ENCODE assay signal across 1 cellular context in the genomic region with DNA sequence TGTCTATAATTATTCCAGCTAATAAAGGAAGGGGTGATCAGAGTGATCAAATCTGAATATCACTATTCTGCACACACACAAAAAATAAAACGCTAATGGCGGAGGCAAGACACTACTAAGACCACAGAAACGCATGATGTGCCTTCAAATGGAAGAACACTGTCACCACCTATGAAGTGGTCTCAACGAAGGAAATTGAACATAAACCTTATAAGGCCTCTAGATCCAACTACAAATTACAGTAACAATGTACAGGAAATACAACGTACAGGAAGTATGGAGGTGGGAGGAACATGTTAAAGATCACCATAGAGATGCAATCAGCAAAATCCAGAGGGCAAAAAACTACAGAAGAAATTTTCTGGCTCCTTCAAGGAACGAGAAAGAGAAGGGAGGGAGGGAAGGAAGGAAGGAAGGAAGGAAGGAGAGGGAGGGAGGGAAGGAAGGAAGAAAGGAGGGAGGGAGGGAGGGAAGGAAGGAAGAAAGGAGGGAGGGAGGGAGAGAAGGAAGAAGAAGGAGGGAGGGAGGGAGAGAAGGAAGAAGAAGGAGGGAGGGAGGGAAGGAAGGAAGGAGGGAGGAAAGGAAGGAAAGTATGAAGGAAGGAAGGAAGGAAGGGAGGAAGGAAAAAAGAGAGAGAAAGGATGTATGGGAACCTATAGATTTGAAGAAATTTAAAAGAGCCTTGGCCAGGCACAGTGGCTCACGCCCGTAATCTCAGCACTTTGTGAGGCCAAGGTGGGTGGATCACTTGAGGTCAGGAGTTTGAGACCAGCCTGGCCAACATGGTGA.
TF ChIP-seq lines count a peak whose summit lies in the region.

No MANE protein-coding gene starts in this region.

TF ChIP-seq in neural cell, 6 proteins besides CTCF, POLR2A, EP300 and RAD21:
- TF ChIP-seq TAF1 (IDR thresholded peaks at IDR 0.05; ENCODE audit: low read depth) (no peak), POLR2AphosphoS5 (IDR thresholded peaks at IDR 0.05) (no peak), EZH2 (IDR thresholded peaks at IDR 0.05; ENCODE audit: borderline replicate concordance, insufficient read depth, low read length, poor library complexity, severe bottlenecking) (no peak), SMC3 (conservative IDR thresholded peaks at IDR 0.05; ENCODE audit: poor library complexity) (no peak), MXI1 (conservative IDR thresholded peaks at IDR 0.05; ENCODE audit: poor library complexity, severe bottlenecking) (no peak)
- TF ChIP-seq, protein P1, sequence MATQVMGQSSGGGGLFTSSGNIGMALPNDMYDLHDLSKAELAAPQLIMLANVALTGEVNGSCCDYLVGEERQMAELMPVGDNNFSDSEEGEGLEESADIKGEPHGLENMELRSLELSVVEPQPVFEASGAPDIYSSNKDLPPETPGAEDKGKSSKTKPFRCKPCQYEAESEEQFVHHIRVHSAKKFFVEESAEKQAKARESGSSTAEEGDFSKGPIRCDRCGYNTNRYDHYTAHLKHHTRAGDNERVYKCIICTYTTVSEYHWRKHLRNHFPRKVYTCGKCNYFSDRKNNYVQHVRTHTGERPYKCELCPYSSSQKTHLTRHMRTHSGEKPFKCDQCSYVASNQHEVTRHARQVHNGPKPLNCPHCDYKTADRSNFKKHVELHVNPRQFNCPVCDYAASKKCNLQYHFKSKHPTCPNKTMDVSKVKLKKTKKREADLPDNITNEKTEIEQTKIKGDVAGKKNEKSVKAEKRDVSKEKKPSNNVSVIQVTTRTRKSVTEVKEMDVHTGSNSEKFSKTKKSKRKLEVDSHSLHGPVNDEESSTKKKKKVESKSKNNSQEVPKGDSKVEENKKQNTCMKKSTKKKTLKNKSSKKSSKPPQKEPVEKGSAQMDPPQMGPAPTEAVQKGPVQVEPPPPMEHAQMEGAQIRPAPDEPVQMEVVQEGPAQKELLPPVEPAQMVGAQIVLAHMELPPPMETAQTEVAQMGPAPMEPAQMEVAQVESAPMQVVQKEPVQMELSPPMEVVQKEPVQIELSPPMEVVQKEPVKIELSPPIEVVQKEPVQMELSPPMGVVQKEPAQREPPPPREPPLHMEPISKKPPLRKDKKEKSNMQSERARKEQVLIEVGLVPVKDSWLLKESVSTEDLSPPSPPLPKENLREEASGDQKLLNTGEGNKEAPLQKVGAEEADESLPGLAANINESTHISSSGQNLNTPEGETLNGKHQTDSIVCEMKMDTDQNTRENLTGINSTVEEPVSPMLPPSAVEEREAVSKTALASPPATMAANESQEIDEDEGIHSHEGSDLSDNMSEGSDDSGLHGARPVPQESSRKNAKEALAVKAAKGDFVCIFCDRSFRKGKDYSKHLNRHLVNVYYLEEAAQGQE (IDR thresholded peaks at IDR 0.05; ENCODE audit: borderline replicate concordance), result no peak
TF ChIP-seq in neural cell: peak in this region for 0.
